Comparison of ENCODE assay signal across 21 cellular contexts in the genomic region with DNA sequence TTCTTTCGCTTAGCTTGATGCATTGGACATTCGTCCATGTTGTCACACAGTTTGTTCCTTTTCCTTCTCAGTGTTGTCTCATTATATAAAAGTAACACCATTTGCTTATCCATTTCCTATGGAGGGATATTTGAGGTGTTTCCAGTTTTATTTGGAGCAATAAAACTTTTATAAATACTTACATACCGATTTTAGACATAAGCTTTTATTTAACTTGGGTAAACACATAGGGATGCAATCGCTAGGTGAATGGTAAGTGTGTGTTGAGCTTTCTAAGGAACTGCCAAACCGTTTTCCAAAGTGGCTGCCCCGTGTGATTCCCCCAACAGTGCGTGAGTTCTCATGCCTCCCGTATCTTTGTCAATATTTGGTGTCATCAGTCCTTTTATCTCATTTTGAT.
DNase-seq lines count a peak whose midpoint lies in the region; ATAC-seq and TF ChIP-seq lines count a peak whose summit lies in the region.
"Had no signal": no experiment of that assay in that cellular context is flagged by ENCODE, and none has a peak within 500 bp of the region (broad histone marks: within the 10 kb centered on the region; RNA-seq: fewer than 3 reads in every experiment).

No MANE protein-coding gene starts in this region.

- BruUV-seq in MCF 10A (replicated peaks; lab: Mats Ljungman, UMichigan), result no TSS peak
- no TSS peak for BruUV-seq in mammary epithelial cell (replicated peaks; lab: Mats Ljungman, UMichigan)

- ATAC-seq in central memory CD8-positive, alpha-beta T cell (replicated peaks; ENCODE audit: extremely low read depth, poor library complexity, severe bottlenecking), result no peak
- ATAC-seq: K562, PC-3 had no signal

- peaks cover 6% of the 10 kb centered on the region for H3K4me1 Mint-ChIP-seq in MCF 10A (ENCODE audit: insufficient read depth, unreplicated experiment)
- peaks cover 50 to 79% (median 69%) of the 10 kb centered on the region in 4 donors for H3K4me1 Mint-ChIP-seq in CD4-positive, alpha-beta memory T cell
- H3K4me1 Mint-ChIP-seq in central memory CD8-positive, alpha-beta T cell, result peaks cover 80% of the 10 kb centered on the region
- peaks cover 28% of the 10 kb centered on the region for H3K4me1 Mint-ChIP-seq in neural crest cell

- CTCF ChIA-PET in MCF 10A (lab: Yijun Ruan, JAX), result interaction anchor here (0.7 to 1.5 kb wide), 2 partner anchors 10 to 131 kb away, joined by 3 to 4 read pairs; no protein-coding TSS in a partner anchor
- CTCF ChIA-PET in mammary epithelial cell (lab: Charles Lee; ENCODE audit: low non-redundant PET), result no interaction called here
- CTCF ChIA-PET in CD4-positive, alpha-beta memory T cell (lab: Charles Lee; ENCODE audit: partially characterized antibody), result interaction anchor here (0.8 to 1.5 kb wide), 4 partner anchors 8 to 163 kb away, joined by 3 to 4 read pairs (median 3); no protein-coding TSS in a partner anchor

- H3K36me3 Mint-ChIP-seq in MCF 10A (ENCODE audit: insufficient read depth, unreplicated experiment) (no peaks in the 10 kb centered on the region), neural crest cell (ENCODE audit: low read depth) (peaks cover 13% of the 10 kb centered on the region)
- peaks cover 23 to 43% of the 10 kb centered on the region in 2 donors for H3K36me3 Mint-ChIP-seq in CD4-positive, alpha-beta memory T cell
- H3K36me3 Mint-ChIP-seq in central memory CD8-positive, alpha-beta T cell (ENCODE audit: insufficient read depth), result peaks cover 32% of the 10 kb centered on the region

- H3K4me1 ChIP-seq in mammary epithelial cell (ENCODE audit: insufficient read depth, low read length), result no peaks in the 10 kb centered on the region
- peaks cover 61% of the 10 kb centered on the region for H3K4me1 ChIP-seq in CD4-positive, alpha-beta memory T cell (ENCODE audit: insufficient read depth, low read length)

- H3K36me3 ChIP-seq in mammary epithelial cell (ENCODE audit: insufficient read depth, low read length), result no peaks in the 10 kb centered on the region
- H3K36me3 ChIP-seq in CD4-positive, alpha-beta memory T cell (ENCODE audit: insufficient read depth, low read length), result peaks cover 11% of the 10 kb centered on the region

- no peak for DNase-seq in MCF 10A (ENCODE audit: unreplicated experiment)
- no peak for DNase-seq in mammary epithelial cell
- DNase-seq in CD4-positive, alpha-beta memory T cell, result no peak
- no peak for DNase-seq in central memory CD8-positive, alpha-beta T cell (ENCODE audit: low spot score in 2 of 2)
- DNase-seq in neural crest cell (ENCODE audit: low read depth, low spot score), result no peak
- no peak for DNase-seq in DMS53 treated with DMSO at 0.1 percent for 48 hours (lab: John Stamatoyannopoulos, UW; ENCODE audit: unreplicated experiment)
- no peak for DNase-seq in SK-N-DZ (ENCODE audit: low spot score)
- no peak for DNase-seq in NCI-H2081 (lab: John Stamatoyannopoulos, UW)
- DNase-seq: ACHN; GF-D8; GOT3; HFFc6; NCI-H1417 treated with DMSO at 0.1 percent for 48 hours; NCI-H1930; NCI-H2171; NCI-H446; NCI-H69; NK-92 treated with Interleukin-12 subunit alpha and Interleukin-12 subunit beta, amount 100 ng/mL, for 24 hours; PC-3 had no signal

- H3K4me2 ChIP-seq in mammary epithelial cell (ENCODE audit: insufficient read depth, low read depth, low read length), result no peak overlapping the region

- H3K27me3 Mint-ChIP-seq in MCF 10A (ENCODE audit: insufficient read depth, unreplicated experiment) (no peaks in the 10 kb centered on the region), neural crest cell (ENCODE audit: low read depth) (no peaks in the 10 kb centered on the region)
- H3K27me3 Mint-ChIP-seq in CD4-positive, alpha-beta memory T cell, result no peaks in the 10 kb centered on the region
- no peaks in the 10 kb centered on the region for H3K27me3 Mint-ChIP-seq in central memory CD8-positive, alpha-beta T cell

- no peaks in the 10 kb centered on the region for H3K27me3 ChIP-seq in mammary epithelial cell (ENCODE audit: insufficient read depth, low read length)
- H3K27me3 ChIP-seq in CD4-positive, alpha-beta memory T cell (ENCODE audit: insufficient read depth, low read length), result no peaks in the 10 kb centered on the region

- H3K9ac ChIP-seq in mammary epithelial cell (ENCODE audit: insufficient read depth, low read length), result no peak overlapping the region

- no peak overlapping the region for H2AFZ ChIP-seq in mammary epithelial cell (ENCODE audit: low read depth, low read length)

- H3K9me3 Mint-ChIP-seq in MCF 10A (ENCODE audit: unreplicated experiment), result no peaks in the 10 kb centered on the region
- H3K9me3 Mint-ChIP-seq in CD4-positive, alpha-beta memory T cell, result no peaks in the 10 kb centered on the region
- H3K9me3 Mint-ChIP-seq in central memory CD8-positive, alpha-beta T cell, result no peaks in the 10 kb centered on the region
- H3K9me3 Mint-ChIP-seq in neural crest cell, result no peaks in the 10 kb centered on the region
- H3K9me3 Mint-ChIP-seq: HFFc6 had no signal

- TF ChIP-seq CTCF in MCF 10A (IDR thresholded peaks at IDR 0.05; ENCODE audit: unreplicated experiment) (no peak), mammary epithelial cell (conservative IDR thresholded peaks at IDR 0.05 in 1 of 2, IDR thresholded peaks at IDR 0.05 in 1 of 2; ENCODE audit: extremely low read depth in 1 of 2, insufficient read depth in 1 of 2, low read depth in 1 of 2, low read length in 2 of 2) (no peak), neural crest cell (conservative IDR thresholded peaks at IDR 0.05) (no peak)

- H3K9me3 ChIP-seq in mammary epithelial cell (replicated peaks; ENCODE audit: insufficient read depth, low read length), result no peaks in the 10 kb centered on the region
- no peaks in the 10 kb centered on the region for H3K9me3 ChIP-seq in CD4-positive, alpha-beta memory T cell (ENCODE audit: control insufficient read depth in 1 of 2, low read length in 2 of 2)

- no peak overlapping the region for H3K4me3 Mint-ChIP-seq in MCF 10A (ENCODE audit: unreplicated experiment)
- H3K4me3 Mint-ChIP-seq in CD4-positive, alpha-beta memory T cell, result peak overlapping the region in 2 of 8 donors; percentile 35 to 46
- H3K4me3 Mint-ChIP-seq in central memory CD8-positive, alpha-beta T cell, result no peak overlapping the region
- no peak overlapping the region for H3K4me3 Mint-ChIP-seq in neural crest cell
- H3K4me3 Mint-ChIP-seq: HFFc6 had no signal

- H4K20me1 ChIP-seq in mammary epithelial cell (ENCODE audit: insufficient read depth, low read length), result no peaks in the 10 kb centered on the region

- no peak overlapping the region for H3K27ac ChIP-seq in mammary epithelial cell (ENCODE audit: insufficient read depth, low read depth, low read length)
- H3K27ac ChIP-seq in CD4-positive, alpha-beta memory T cell (ENCODE audit: low read depth, low read length), result no peak overlapping the region
- H3K27ac ChIP-seq: RWPE1 had no signal

- peaks cover 69% of the 10 kb centered on the region for H3K79me2 ChIP-seq in mammary epithelial cell (ENCODE audit: insufficient read depth, low read length)

- 96% methylated on average over 8 of the region's 8 CpGs for WGBS in mammary epithelial cell (ENCODE audit: low coverage, missing lambda C conversion rate)

- no peak overlapping the region for H3K4me3 ChIP-seq in mammary epithelial cell (replicated peaks in 1 of 3; ENCODE audit: insufficient read depth in 1 of 3, low read depth in 2 of 3, low read length in 3 of 3)
- no peak overlapping the region for H3K4me3 ChIP-seq in CD4-positive, alpha-beta memory T cell (ENCODE audit: low read length in 2 of 2)
- H3K4me3 ChIP-seq: K562 had no signal

- dilution Hi-C loops in mammary epithelial cell (cut with HindIII; ENCODE audit: low sequenced_read_pairs), result loop anchor here (5.0 kb wide), 1 partner anchor 48 kb away; no protein-coding TSS in a partner anchor

- H3K27ac Mint-ChIP-seq in MCF 10A (ENCODE audit: low read depth, unreplicated experiment) (peak overlapping the region; percentile 6), neural crest cell (ENCODE audit: unreplicated experiment) (peak overlapping the region; percentile 57)
- H3K27ac Mint-ChIP-seq in CD4-positive, alpha-beta memory T cell, result peak overlapping the region; percentile 18 to 84 (median 71)
- peak overlapping the region; percentile 38 for H3K27ac Mint-ChIP-seq in central memory CD8-positive, alpha-beta T cell (ENCODE audit: low read depth)
- H3K27ac Mint-ChIP-seq: HFFc6 had no signal

- in situ Hi-C loops in mammary epithelial cell (cut with MboI; ENCODE audit: low sequenced_read_pairs in 2 of 2), result no loop called here

- intact Hi-C loops in MCF 10A (cut with micrococcal nuclease) (no loop called here), mammary epithelial cell (cut with micrococcal nuclease) (no loop called here)
- intact Hi-C loops in CD4-positive, alpha-beta memory T cell (cut with micrococcal nuclease), result no loop called here

- POLR2A ChIA-PET in MCF 10A (lab: Yijun Ruan, JAX), result interaction anchor here (0.6 to 0.7 kb wide), 2 partner anchors 22 to 1470 kb away, joined by 3 read pairs; no protein-coding TSS in a partner anchor
- POLR2A ChIA-PET in CD4-positive, alpha-beta memory T cell (lab: Charles Lee; ENCODE audit: partially characterized antibody), result interaction anchor here (1.5 kb wide), 1 partner anchor 43 kb away, joined by 9 read pairs; no protein-coding TSS in a partner anchor

Comparison
In these comparisons a context has a peak if more than half of its experiments do, and no peak if none do; other contexts are left out.
1. H3K27ac Mint-ChIP-seq: peak in every context shown above with its lines; median percentile 71 in CD4-positive, alpha-beta memory T cell; 57 in neural crest cell; 38 in central memory CD8-positive, alpha-beta T cell; 6 in MCF 10A.